In genomic region chr4:158253350-158253980, GRCh38 we compare ENCODE assay signal across 8 cellular contexts. TPM values are rescaled to one million over a fixed set of nuclear protein-coding genes. Genes with fewer than 3 reads are reported as not detected.
DNase-seq lines count a peak whose midpoint lies in the region; ATAC-seq, FAIRE-seq and TF ChIP-seq lines count a peak whose summit lies in the region.

No MANE protein-coding gene starts in this region.

- no peaks in the 10 kb centered on the region for H3K4me1 Mint-ChIP-seq in MCF 10A (ENCODE audit: insufficient read depth, unreplicated experiment)

- FAIRE-seq in islet of Langerhans (lab: Jason Lieb, UNC) = peak; percentile 99

- POLR2A ChIA-PET in MCF 10A (lab: Yijun Ruan, JAX) = no interaction called here

- H3K9me3 ChIP-seq in RWPE2 (ENCODE audit: severe bottlenecking) = no peaks in the 10 kb centered on the region

- intact Hi-C loops in MCF 10A (cut with micrococcal nuclease) = loop anchor here (1.0 to 10.0 kb wide), 4 partner anchors 371 to 921 kb away; partner anchors contain the start of gene C4orf46

- no peak overlapping the region for H3K27ac ChIP-seq in RWPE2 (ENCODE audit: poor library complexity, severe bottlenecking)

- TF ChIP-seq CTCF in RWPE2 (IDR thresholded peaks at IDR 0.05; ENCODE audit: poor library complexity, severe bottlenecking) (peak; percentile 82), MCF 10A (IDR thresholded peaks at IDR 0.05; ENCODE audit: unreplicated experiment) (peak; percentile 62)

- ATAC-seq in RWPE2 (ENCODE audit: low read depth) = peak; percentile 70

- H3K4me3 ChIP-seq in RWPE2 (ENCODE audit: severe bottlenecking) = no peak overlapping the region

- H3K36me3 ChIP-seq in RWPE2 (ENCODE audit: low read depth) = no peaks in the 10 kb centered on the region

- no TSS peak for BruUV-seq in MCF 10A (replicated peaks; lab: Mats Ljungman, UMichigan)

- no peak overlapping the region for H3K27ac Mint-ChIP-seq in MCF 10A (ENCODE audit: low read depth, unreplicated experiment)

- no peak overlapping the region for H3K4me3 Mint-ChIP-seq in MCF 10A (ENCODE audit: unreplicated experiment)

- CTCF ChIA-PET in MCF 10A (lab: Yijun Ruan, JAX) = interaction anchor here (0.8 to 7.1 kb wide), 20 partner anchors 9 to 598 kb away, joined by 3 to 76 read pairs (median 4); partner anchors contain the start of gene GASK1B

- no peaks in the 10 kb centered on the region for H3K27me3 Mint-ChIP-seq in MCF 10A (ENCODE audit: insufficient read depth, unreplicated experiment)

- H3K36me3 Mint-ChIP-seq in MCF 10A (ENCODE audit: insufficient read depth, unreplicated experiment) = peaks cover 6% of the 10 kb centered on the region

- no peaks in the 10 kb centered on the region for H3K9me3 Mint-ChIP-seq in MCF 10A (ENCODE audit: unreplicated experiment)

- no peaks in the 10 kb centered on the region for H3K27me3 ChIP-seq in RWPE2 (ENCODE audit: insufficient read depth, poor library complexity, severe bottlenecking)

- peak; percentile 11 for DNase-seq in activated T-cell treated with anti-CD3 and anti-CD28 coated beads for 1 hour (ENCODE audit: low read depth)
- DNase-seq in activated T-cell treated with anti-CD3 and anti-CD28 coated beads, Interleukin-2, amount 50 U/mL, for 1 hour = no peak
- peak; percentile 61 for DNase-seq in H4 (ENCODE audit: low spot score)
- peak; percentile 22 for DNase-seq in KG1 (lab: John Stamatoyannopoulos, UW)
- DNase-seq in RWPE2 (ENCODE audit: low spot score) = no peak
- peak; percentile 72 for DNase-seq in MCF 10A (ENCODE audit: unreplicated experiment)
- peak; percentile 39 to 51 for DNase-seq in stimulated activated CD4-positive, alpha-beta T cell treated with anti-CD3 and anti-CD28 coated beads, Interleukin-2, amount 100 ng/mL, for 24 hours

- no peaks in the 10 kb centered on the region for H3K4me1 ChIP-seq in RWPE2 (ENCODE audit: insufficient read depth, poor library complexity, severe bottlenecking)

RNA-seq across cellular contexts. Expression of gene TMEM144, which starts 43.2 kb away (rescaled TPM):
- 1.8 and 4.5 TPM in 2 replicates for total RNA-seq in H4 (2014; rRNA removed; shearing (Covaris generic))
- 4.4 and 6.4 TPM in 2 replicates for total RNA-seq in MCF 10A (2022)

Comparison
In these comparisons a context has a peak if more than half of its experiments do, and no peak if none do; other contexts are left out.
1. DNase-seq: peak in activated T-cell treated with anti-CD3 and anti-CD28 coated beads for 1 hour (single experiment), H4 (single experiment), KG1 (single experiment), MCF 10A (single experiment) and stimulated activated CD4-positive, alpha-beta T cell treated with anti-CD3 and anti-CD28 coated beads, Interleukin-2, amount 100 ng/mL, for 24 hours (2 of 2); none in activated T-cell treated with anti-CD3 and anti-CD28 coated beads, Interleukin-2, amount 50 U/mL, for 1 hour (single experiment) and RWPE2 (single experiment).